8 cellular contexts compared by ENCODE assay signal in genomic region chr1:20521960-20522861, GRCh38. TPM values are rescaled to one million over a fixed set of nuclear protein-coding genes. Genes with fewer than 3 reads are reported as not detected.
A peak's percentile ranks its signal among the peaks of the same experiment; 100 is the strongest.
DNase-seq lines count a peak whose midpoint lies in the region; ATAC-seq, FAIRE-seq and TF ChIP-seq lines count a peak whose summit lies in the region.

No MANE protein-coding gene starts in this region.

- H3K56ac ChIP-seq in H1 (replicated peaks; ENCODE audit: insufficient read length, low read depth, low read length) = no peak overlapping the region

- H2BK12ac ChIP-seq in H1 (ENCODE audit: low read depth, low read length) (no peak overlapping the region), mesenchymal stem cell (ENCODE audit: low read length in 2 of 2) (peak overlapping the region in 1 of 2 experiments; percentile 3)

- H3K9me3 Mint-ChIP-seq in activated CD4-positive, alpha-beta memory T cell treated with anti-CD3 and anti-CD28 coated beads, Interleukin-2, amount 10 ng/mL, durations not matched to agents 7 days and 5 days = no peaks in the 10 kb centered on the region

- H4K8ac ChIP-seq in H1 (ENCODE audit: extremely low read depth, insufficient read depth, low read length) (no peak overlapping the region), mesenchymal stem cell (ENCODE audit: low read length) (peak overlapping the region; percentile 79)

- H3K27me3 ChIP-seq in H1 (replicated peaks in 1 of 4; ENCODE audit: control insufficient read depth in 3 of 4, extremely low read depth in 1 of 4, insufficient read depth in 3 of 4, low read length in 3 of 4) = no peaks in the 10 kb centered on the region; a peak in 1 of 7 replicates
- H3K27me3 ChIP-seq in mesenchymal stem cell (ENCODE audit: control insufficient read depth in 1 of 2, insufficient read depth in 1 of 2, low read length in 2 of 2) = peaks cover 10 to 11% of the 10 kb centered on the region in 2 experiments

- WGBS in H1 (ENCODE audit: extremely low coverage in 1 of 2, insufficient coverage in 1 of 2, insufficient read length in 1 of 2, insufficient replicate concordance in 2 of 2, low coverage in 1 of 2, low lambda C conversion rate in 2 of 2, missing lambda C conversion rate in 1 of 2), 2 experiments = 40% methylated on average over 17 of the region's 17 CpGs; no CpG with 5 or more reads in 1 of the 2 experiments
- WGBS in mesenchymal stem cell = 29% methylated on average over 14 of the region's 17 CpGs

- H3K36me3 Mint-ChIP-seq in activated CD4-positive, alpha-beta memory T cell treated with anti-CD3 and anti-CD28 coated beads, Interleukin-2, amount 10 ng/mL, durations not matched to agents 7 days and 5 days (ENCODE audit: low read depth) = no peaks in the 10 kb centered on the region

- H3K79me2 ChIP-seq in H1 (ENCODE audit: control insufficient read depth in 1 of 2, insufficient read depth in 2 of 2, low read length in 2 of 2) = no peaks in the 10 kb centered on the region

- H3K36me3 ChIP-seq in H1 (ENCODE audit: control insufficient read depth in 2 of 4, insufficient read depth in 4 of 4, low read length in 3 of 4) (no peaks in the 10 kb centered on the region), mesenchymal stem cell (ENCODE audit: control insufficient read depth in 1 of 2, insufficient read depth in 2 of 2, low read depth in 1 of 2, low read length in 2 of 2) (no peaks in the 10 kb centered on the region)

- DNase-seq in C1 segment of cervical spinal cord (lab: John Stamatoyannopoulos, UW) (peak; percentile 2 to 53 (median 22)), HK-2 (ENCODE audit: unreplicated experiment) (peak; percentile 76), NCI-H774 (lab: John Stamatoyannopoulos, UW) (peak; percentile 10), H1 (ENCODE audit: low read depth in 1 of 2, low spot score in 2 of 2) (peak; percentile 46 to 94), mesenchymal stem cell (peak; percentile 78)
- DNase-seq in activated CD4-positive, alpha-beta memory T cell treated with anti-CD3 and anti-CD28 coated beads, Interleukin-2, amount 10 ng/mL, durations not matched to agents 7 days and 5 days = peak; percentile 65
- peak; percentile 48 for DNase-seq in stimulated activated CD8-positive, alpha-beta memory T cell treated with anti-CD3 and anti-CD28 coated beads, Interleukin-15, amount 100 ng/mL, for 1 hour (ENCODE audit: low read depth)

- TF ChIP-seq EP300 in H1 (IDR thresholded peaks at IDR 0.05; ENCODE audit: borderline replicate concordance in 1 of 2, low read depth in 2 of 2, low read length in 2 of 2) = no peak

- no peaks in the 10 kb centered on the region for H4K20me1 ChIP-seq in H1 (replicated peaks in 1 of 2; ENCODE audit: control insufficient read depth in 1 of 2, insufficient read depth in 2 of 2, low read length in 2 of 2)

- H3K23ac ChIP-seq in H1 (ENCODE audit: insufficient read length) (no peak overlapping the region), mesenchymal stem cell (ENCODE audit: low read length in 2 of 2) (no peak overlapping the region)

- no peak for TF ChIP-seq POLR2A in H1 (IDR thresholded peaks at IDR 0.05; ENCODE audit: control extremely low read depth in 1 of 2, low read depth in 2 of 2, low read length in 2 of 2)

- no peak overlapping the region for H3K27ac ChIP-seq in H1 (ENCODE audit: low read depth, low read length)
- H3K27ac ChIP-seq in mesenchymal stem cell (ENCODE audit: low read length, poor library complexity, severe bottlenecking) = no peak overlapping the region

- H3K79me1 ChIP-seq in H1 (ENCODE audit: low read depth, low read length) = no peaks in the 10 kb centered on the region
- H3K79me1 ChIP-seq in mesenchymal stem cell (replicated peaks; ENCODE audit: low read length, poor library complexity, severe bottlenecking) = no peaks in the 10 kb centered on the region

- H4K91ac ChIP-seq in H1 (replicated peaks; ENCODE audit: insufficient read length, low read length) (no peak overlapping the region), mesenchymal stem cell (ENCODE audit: low read length) (no peak overlapping the region)

- peaks cover 14% of the 10 kb centered on the region for H3K27me3 Mint-ChIP-seq in activated CD4-positive, alpha-beta memory T cell treated with anti-CD3 and anti-CD28 coated beads, Interleukin-2, amount 10 ng/mL, durations not matched to agents 7 days and 5 days

- H4K5ac ChIP-seq in H1 (ENCODE audit: insufficient read length, low read depth, low read length) = no peak overlapping the region

- peak; percentile 90 for FAIRE-seq in H1 (lab: Jason Lieb, UNC)

- H2AK5ac ChIP-seq in H1 (ENCODE audit: low read depth, low read length) (no peak overlapping the region), mesenchymal stem cell (ENCODE audit: low read length, severe bottlenecking) (no peak overlapping the region)

- H3K4me3 Mint-ChIP-seq in activated CD4-positive, alpha-beta memory T cell treated with anti-CD3 and anti-CD28 coated beads, Interleukin-2, amount 10 ng/mL, durations not matched to agents 7 days and 5 days = no peak overlapping the region

- no peak overlapping the region for H3K9ac ChIP-seq in H1 (replicated peaks in 1 of 4; ENCODE audit: extremely low read depth in 1 of 4, low read depth in 3 of 4, low read length in 3 of 4)
- H3K9ac ChIP-seq in mesenchymal stem cell (ENCODE audit: low read length) = peak overlapping the region; percentile 60

- H3K4me1 ChIP-seq in H1 (replicated peaks in 1 of 4; ENCODE audit: control insufficient read depth in 3 of 4, insufficient read depth in 4 of 4, low read length in 3 of 4) (peaks cover 0 to 1% (median 0%) of the 10 kb centered on the region in 4 experiments; a peak in 1 of 7 replicates), mesenchymal stem cell (ENCODE audit: control insufficient read depth, insufficient read depth, low read depth, low read length) (no peaks in the 10 kb centered on the region)

- TF ChIP-seq RAD21 in H1 (IDR thresholded peaks at IDR 0.05 in 1 of 2, conservative IDR thresholded peaks at IDR 0.05 in 1 of 2; ENCODE audit: low read depth in 2 of 2, low read length in 2 of 2) = peak; percentile 96 to 98

- no peak for ATAC-seq in GM19455 (IDR thresholded peaks at IDR 0.05; ENCODE audit: unreplicated experiment)

- H2BK5ac ChIP-seq in H1 (ENCODE audit: low read depth, low read length) (no peak overlapping the region), mesenchymal stem cell (ENCODE audit: low read depth, low read length, poor library complexity, severe bottlenecking) (no peak overlapping the region)

- peaks cover 7% of the 10 kb centered on the region for H3K4me1 Mint-ChIP-seq in activated CD4-positive, alpha-beta memory T cell treated with anti-CD3 and anti-CD28 coated beads, Interleukin-2, amount 10 ng/mL, durations not matched to agents 7 days and 5 days

- H3K27ac Mint-ChIP-seq in activated CD4-positive, alpha-beta memory T cell treated with anti-CD3 and anti-CD28 coated beads, Interleukin-2, amount 10 ng/mL, durations not matched to agents 7 days and 5 days = no peak overlapping the region

- H2BK15ac ChIP-seq in H1 (ENCODE audit: low read length) (peak overlapping the region; percentile 97; the same call in 1 of the 2 replicates), mesenchymal stem cell (ENCODE audit: low read depth, poor library complexity, severe bottlenecking) (no peak overlapping the region)

- POLR2A ChIA-PET in activated CD4-positive, alpha-beta memory T cell treated with anti-CD3 and anti-CD28 coated beads, Interleukin-2, amount 10 ng/mL, durations not matched to agents 7 days and 5 days (lab: Charles Lee) = no interaction called here
- POLR2A ChIA-PET in H1 (lab: Charles Lee; ENCODE audit: partially characterized antibody) = interaction anchor here (1.0 kb wide), 1 partner anchor 139 kb away, joined by 4 read pairs; the partner anchor contains the start of gene DDOST

- H2BK120ac ChIP-seq in H1 (replicated peaks; ENCODE audit: low read depth, low read length) (no peak overlapping the region), mesenchymal stem cell (ENCODE audit: low read depth, low read length) (no peak overlapping the region)

- H3K9me3 ChIP-seq in H1 (ENCODE audit: insufficient read depth in 2 of 2, low read depth in 1 of 2, low read length in 1 of 2) (no peaks in the 10 kb centered on the region), mesenchymal stem cell (ENCODE audit: control insufficient read depth, low read length) (no peaks in the 10 kb centered on the region)

- H3K4me3 ChIP-seq in H1 (ENCODE audit: extremely low read depth in 1 of 4, insufficient read depth in 2 of 4, low read depth in 3 of 4, low read length in 4 of 4) (0 out of 8 replicates have a peak overlapping the region, but pooled peaks of 1 of the 4 experiments have one; percentile 14), mesenchymal stem cell (ENCODE audit: insufficient read depth in 1 of 2, low read depth in 1 of 2, low read length in 2 of 2) (peak overlapping the region in 1 of 2 experiments; percentile 62)

- H3K23me2 ChIP-seq in H1 (ENCODE audit: low read depth, low read length) = 0 out of 2 replicates have a peak, but pooled peaks cover 2% of the 10 kb centered on the region

- H3K4ac ChIP-seq in H1 (replicated peaks; ENCODE audit: insufficient read length, low read depth, low read length) = no peak overlapping the region
- H3K4ac ChIP-seq in mesenchymal stem cell (ENCODE audit: low read depth in 1 of 2, low read length in 2 of 2) = no peak overlapping the region

- H3K18ac ChIP-seq in H1 (ENCODE audit: extremely low read depth, low read length) = peak overlapping the region; percentile 71; the same call in 1 of the 2 replicates
- no peak overlapping the region for H3K18ac ChIP-seq in mesenchymal stem cell (ENCODE audit: low read depth in 1 of 2, low read length in 2 of 2)

- CTCF ChIA-PET in activated CD4-positive, alpha-beta memory T cell treated with anti-CD3 and anti-CD28 coated beads, Interleukin-2, amount 10 ng/mL, durations not matched to agents 7 days and 5 days (lab: Charles Lee) = interaction anchor here (0.6 to 3.3 kb wide), 13 partner anchors 12 to 739 kb away, joined by 3 to 19 read pairs (median 3); partner anchors contain the start of gene PINK1
- CTCF ChIA-PET in H1 (lab: Charles Lee; ENCODE audit: partially characterized antibody) = interaction anchor here (0.6 to 5.0 kb wide), 24 partner anchors 8 to 258 kb away, joined by 3 to 35 read pairs (median 4); partner anchors contain the start of gene CDA

- peak overlapping the region; percentile 61; the same call in 1 of the 2 replicates for H2BK20ac ChIP-seq in H1 (ENCODE audit: low read length)

- peak; percentile 67 to 94 (median 92) for TF ChIP-seq CTCF in H1 (IDR thresholded peaks at IDR 0.05; ENCODE audit: control extremely low read depth in 1 of 3, insufficient read depth in 1 of 3, low read depth in 1 of 3, low read length in 3 of 3)

- H3K4me2 ChIP-seq in H1 (ENCODE audit: insufficient read depth in 1 of 2, low read depth in 2 of 2, low read length in 2 of 2) = peak overlapping the region in 1 of 2 experiments; percentile 17; a peak in 3 of 4 replicates
- H3K4me2 ChIP-seq in mesenchymal stem cell (ENCODE audit: low read length, poor library complexity, severe bottlenecking) = no peak overlapping the region

- peak overlapping the region; percentile 99 for H2AFZ ChIP-seq in H1 (ENCODE audit: low read length)
- no peak overlapping the region for H2AFZ ChIP-seq in mesenchymal stem cell (ENCODE audit: low read depth, low read length)

- no peak overlapping the region for H3K14ac ChIP-seq in H1 (ENCODE audit: insufficient read length)
- H3K14ac ChIP-seq in mesenchymal stem cell (ENCODE audit: low read length in 2 of 2) = no peak overlapping the region

RNA-seq across cellular contexts. Expression of gene MUL1, which starts 14.3 kb away (rescaled TPM):
- 10 to 100 TPM; 21.0 to 21.8 TPM for total RNA-seq in activated CD4-positive, alpha-beta memory T cell treated with anti-CD3 and anti-CD28 coated beads, Interleukin-2, amount 10 ng/mL, durations not matched to agents 7 days and 5 days
- 16.4 and 16.9 TPM in 2 replicates for total RNA-seq in H1 (2021; fragmentation: NEBNext Ultra II Directional; extraction: Animal tissue kit (Norgen Biotek cat#: 25700))
- polyA plus RNA-seq in H1 (2011; rRNA removed) = 20.5 and 20.8 TPM in 2 replicates
- polyA plus RNA-seq in H1 (2011; cell fraction: cytosol; rRNA removed) = 17.4 TPM
- 20.6 TPM for polyA plus RNA-seq in H1 (2011; cell fraction: nucleus; rRNA removed)
- polyA plus RNA-seq in H1 (2012, experiment 1 of 2) = 12.0 to 19.7 TPM (median 17.1 TPM) in 4 replicates
- polyA plus RNA-seq in H1 (2012, experiment 2 of 2) = 22.2 TPM
- 17.9 TPM for polyA plus RNA-seq in H1 (2013, experiment 1 of 2)
- polyA plus RNA-seq in H1 (2013, experiment 2 of 2) = 20.4 TPM
- 21.6 and 22.8 TPM in 2 replicates for polyA minus RNA-seq in H1 (2011; rRNA and poly(A)+ RNA removed)
- polyA minus RNA-seq in H1 (2011; cell fraction: cytosol; rRNA and poly(A)+ RNA removed) = 10.4 TPM
- polyA minus RNA-seq in H1 (2011; cell fraction: nucleus; rRNA and poly(A)+ RNA removed) = 13.4 TPM
- 17.9 TPM for polyA plus RNA-seq in mesenchymal stem cell (2013, experiment 1 of 2)
- 18.4 TPM for polyA plus RNA-seq in mesenchymal stem cell (2013, experiment 2 of 2)

RNA-seq across cellular contexts. Expression of gene FAM43B, which starts 30.2 kb away (rescaled TPM):
- not detected for total RNA-seq in activated CD4-positive, alpha-beta memory T cell treated with anti-CD3 and anti-CD28 coated beads, Interleukin-2, amount 10 ng/mL, durations not matched to agents 7 days and 5 days
- 1.9 and 2.2 TPM in 2 replicates for total RNA-seq in H1 (2021; fragmentation: NEBNext Ultra II Directional; extraction: Animal tissue kit (Norgen Biotek cat#: 25700))
- polyA plus RNA-seq in H1 (2011; rRNA removed) = 0.88 and 1.0 TPM in 2 replicates
- 0.71 TPM for polyA plus RNA-seq in H1 (2011; cell fraction: cytosol; rRNA removed)
- polyA plus RNA-seq in H1 (2011; cell fraction: nucleus; rRNA removed) = 1.2 TPM
- polyA plus RNA-seq in H1 (2012, experiment 1 of 2) = 0.81 to 1.7 TPM (median 1.6 TPM) in 4 replicates
- polyA plus RNA-seq in H1 (2012, experiment 2 of 2) = 2.1 TPM
- 0.93 TPM for polyA plus RNA-seq in H1 (2013, experiment 1 of 2)
- polyA plus RNA-seq in H1 (2013, experiment 2 of 2) = 0.66 TPM
- polyA minus RNA-seq in H1 (2011; rRNA and poly(A)+ RNA removed) = 0.13 and 0.44 TPM in 2 replicates
- 1.7 TPM for polyA minus RNA-seq in H1 (2011; cell fraction: cytosol; rRNA and poly(A)+ RNA removed)
- 0.80 TPM for polyA minus RNA-seq in H1 (2011; cell fraction: nucleus; rRNA and poly(A)+ RNA removed)
- polyA plus RNA-seq in mesenchymal stem cell (2013, experiment 1 of 2) = 0.12 TPM
- 0.08 TPM for polyA plus RNA-seq in mesenchymal stem cell (2013, experiment 2 of 2)

RNA-seq across cellular contexts. Expression of gene CAMK2N1, which starts 36.2 kb away (rescaled TPM):
- total RNA-seq in activated CD4-positive, alpha-beta memory T cell treated with anti-CD3 and anti-CD28 coated beads, Interleukin-2, amount 10 ng/mL, durations not matched to agents 7 days and 5 days = under 1 TPM; 0.63 to 0.88 TPM
- 5.6 and 7.4 TPM in 2 replicates for total RNA-seq in H1 (2021; fragmentation: NEBNext Ultra II Directional; extraction: Animal tissue kit (Norgen Biotek cat#: 25700))
- polyA plus RNA-seq in H1 (2011; rRNA removed) = 1.8 and 2.3 TPM in 2 replicates
- polyA plus RNA-seq in H1 (2011; cell fraction: cytosol; rRNA removed) = 2.2 TPM
- 2.4 TPM for polyA plus RNA-seq in H1 (2011; cell fraction: nucleus; rRNA removed)
- polyA plus RNA-seq in H1 (2012, experiment 1 of 2) = 4.4 to 6.6 TPM (median 4.5 TPM) in 4 replicates
- polyA plus RNA-seq in H1 (2012, experiment 2 of 2) = 3.6 TPM
- polyA plus RNA-seq in H1 (2013, experiment 1 of 2) = 8.6 TPM
- 8.6 TPM for polyA plus RNA-seq in H1 (2013, experiment 2 of 2)
- polyA minus RNA-seq in H1 (2011; rRNA and poly(A)+ RNA removed) = 0.34 and 0.41 TPM in 2 replicates
- 2.3 TPM for polyA minus RNA-seq in H1 (2011; cell fraction: cytosol; rRNA and poly(A)+ RNA removed)
- 1.4 TPM for polyA minus RNA-seq in H1 (2011; cell fraction: nucleus; rRNA and poly(A)+ RNA removed)
- 71.3 TPM for polyA plus RNA-seq in mesenchymal stem cell (2013, experiment 1 of 2)
- polyA plus RNA-seq in mesenchymal stem cell (2013, experiment 2 of 2) = 76.6 TPM

Comparison
In these comparisons a context has a peak if more than half of its experiments do, and no peak if none do; other contexts are left out.
1. DNase-seq: peak in every context shown above with its lines; median percentile 78 in mesenchymal stem cell; 76 in HK-2; 70 in H1; 65 in activated CD4-positive, alpha-beta memory T cell treated with anti-CD3 and anti-CD28 coated beads, Interleukin-2, amount 10 ng/mL, durations not matched to agents 7 days and 5 days; 48 in stimulated activated CD8-positive, alpha-beta memory T cell treated with anti-CD3 and anti-CD28 coated beads, Interleukin-15, amount 100 ng/mL, for 1 hour; 22 in C1 segment of cervical spinal cord; 10 in NCI-H774.